Comparison of ENCODE assay signal across 23 cellular contexts in the genomic region with DNA sequence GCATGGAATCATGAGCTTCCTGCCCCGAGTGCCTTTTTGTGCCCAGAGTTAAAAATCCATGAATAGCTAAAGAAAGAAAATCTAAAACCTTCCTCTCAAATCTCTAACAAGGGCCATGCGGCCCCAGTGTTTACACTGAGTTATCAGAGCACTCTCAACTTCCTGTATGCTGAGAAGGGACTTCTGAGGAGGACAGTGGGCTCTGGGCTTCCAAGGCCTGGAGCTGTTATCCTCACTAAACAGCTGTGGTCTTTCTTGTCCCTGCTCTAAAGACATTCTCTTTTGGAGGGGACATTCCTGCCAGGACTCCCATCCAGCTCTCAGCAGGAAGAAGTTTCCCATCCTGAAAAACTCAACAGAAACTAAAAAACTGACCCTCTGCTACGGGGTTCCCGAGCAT.
"Had no signal": no experiment of that assay in that cellular context is flagged by ENCODE, and none has a peak within 500 bp of the region (broad histone marks: within the 10 kb centered on the region; RNA-seq: fewer than 3 reads in every experiment).

No MANE protein-coding gene starts in this region.

- H3K4me1 ChIP-seq: esophagus muscularis mucosa, gastrocnemius medialis, upper lobe of left lung had no signal

- H3K27ac ChIP-seq: esophagus muscularis mucosa, gastrocnemius medialis, neural progenitor cell, upper lobe of left lung had no signal

- H2AFZ ChIP-seq: neural progenitor cell had no signal

- H3K4me3 Mint-ChIP-seq: activated CD4-positive, alpha-beta T cell treated with anti-CD3 and anti-CD28 coated beads, Interleukin-2, amount 10 ng/mL, durations not matched to agents 7 days and 5 days; activated naive CD8-positive, alpha-beta T cell; activated T-cell treated with anti-CD3 and anti-CD28 coated beads, Interleukin-2, amount 50 U/mL, for 24 hours; memory B cell; naive thymus-derived CD4-positive, alpha-beta T cell; neural progenitor cell had no signal

- ATAC-seq: activated CD4-positive, CD25-positive, alpha-beta regulatory T cell treated with anti-CD3 and anti-CD28 coated beads, Interleukin-2, amount 50 U/mL, for 24 hours; gastrocnemius medialis; left cardiac atrium; naive thymus-derived CD4-positive, alpha-beta T cell; stimulated activated naive CD8-positive, alpha-beta T cell treated with anti-CD3 and anti-CD28 coated beads, Interleukin-15, Interleukin-2, amounts not matched to agents 100 U/mL and 50 U/mL, for 24 hours had no signal

- H3K4me1 Mint-ChIP-seq: memory B cell had no signal

- H3K27me3 ChIP-seq: esophagus muscularis mucosa, gastrocnemius medialis, neural progenitor cell, upper lobe of left lung had no signal

- H3K4me3 ChIP-seq: esophagus muscularis mucosa, gastrocnemius medialis, neural progenitor cell, upper lobe of left lung had no signal

- H3K9me3 Mint-ChIP-seq: activated CD4-positive, alpha-beta T cell treated with anti-CD3 and anti-CD28 coated beads, Interleukin-2, amount 10 ng/mL, durations not matched to agents 7 days and 5 days; activated T-helper 2 cell treated with anti-CD3 and anti-CD28 coated beads, Interferon-gamma antibody, Interleukin-2, Interleukin-4, amounts not matched to agents 10 μg/mL and 5 μg/mL and 100 μg/mL, durations not matched to agents 14 hours and 24 hours and 36 hours had no signal

- DNase-seq: activated CD4-positive, alpha-beta T cell treated with anti-CD3 and anti-CD28 coated beads, Interleukin-2, amount 10 ng/mL, durations not matched to agents 7 days and 5 days; activated CD8-positive, alpha-beta memory T cell treated with anti-CD3 and anti-CD28 coated beads, Interleukin-2, amount 50 U/mL, for 4 hours; activated naive CD4-positive, alpha-beta T cell; activated T-cell treated with anti-CD3 and anti-CD28 coated beads, Interleukin-2, amount 50 U/mL, for 24 hours; central memory CD4-positive, alpha-beta T cell; dermis blood vessel endothelial cell; effector memory CD4-positive, alpha-beta T cell; gastrocnemius medialis; head of caudate nucleus; islet precursor cell; left cardiac atrium; naive thymus-derived CD4-positive, alpha-beta T cell; retina; stimulated activated CD4-positive, alpha-beta T cell treated with anti-CD3 and anti-CD28 coated beads, Interleukin-4, amount 100 ng/mL, for 24 hours; stimulated activated naive CD8-positive, alpha-beta T cell treated with anti-CD3 and anti-CD28 coated beads, Interleukin-15, Interleukin-2, amounts not matched to agents 100 U/mL and 50 U/mL, for 24 hours; T-helper 1 cell; upper lobe of left lung had no signal

- H3K4me2 ChIP-seq: neural progenitor cell had no signal

- H3K27me3 Mint-ChIP-seq: activated CD4-positive, alpha-beta T cell treated with anti-CD3 and anti-CD28 coated beads, Interleukin-2, amount 10 ng/mL, durations not matched to agents 7 days and 5 days; activated T-cell treated with anti-CD3 and anti-CD28 coated beads, Interleukin-2, amount 50 U/mL, for 24 hours; memory B cell; naive thymus-derived CD4-positive, alpha-beta T cell had no signal

- H3K27ac Mint-ChIP-seq: activated CD4-positive, alpha-beta T cell treated with anti-CD3 and anti-CD28 coated beads, Interleukin-2, amount 10 ng/mL, durations not matched to agents 7 days and 5 days; activated naive CD8-positive, alpha-beta T cell; activated T-cell treated with anti-CD3 and anti-CD28 coated beads, Interleukin-2, amount 50 U/mL, for 24 hours; activated T-helper 2 cell treated with anti-CD3 and anti-CD28 coated beads, Interferon-gamma antibody, Interleukin-2, Interleukin-4, amounts not matched to agents 10 μg/mL and 5 μg/mL and 100 μg/mL, durations not matched to agents 14 hours and 24 hours and 36 hours; memory B cell; naive thymus-derived CD4-positive, alpha-beta T cell; neural progenitor cell had no signal
